Comparison of ENCODE assay signal across 18 cellular contexts in the genomic region with DNA sequence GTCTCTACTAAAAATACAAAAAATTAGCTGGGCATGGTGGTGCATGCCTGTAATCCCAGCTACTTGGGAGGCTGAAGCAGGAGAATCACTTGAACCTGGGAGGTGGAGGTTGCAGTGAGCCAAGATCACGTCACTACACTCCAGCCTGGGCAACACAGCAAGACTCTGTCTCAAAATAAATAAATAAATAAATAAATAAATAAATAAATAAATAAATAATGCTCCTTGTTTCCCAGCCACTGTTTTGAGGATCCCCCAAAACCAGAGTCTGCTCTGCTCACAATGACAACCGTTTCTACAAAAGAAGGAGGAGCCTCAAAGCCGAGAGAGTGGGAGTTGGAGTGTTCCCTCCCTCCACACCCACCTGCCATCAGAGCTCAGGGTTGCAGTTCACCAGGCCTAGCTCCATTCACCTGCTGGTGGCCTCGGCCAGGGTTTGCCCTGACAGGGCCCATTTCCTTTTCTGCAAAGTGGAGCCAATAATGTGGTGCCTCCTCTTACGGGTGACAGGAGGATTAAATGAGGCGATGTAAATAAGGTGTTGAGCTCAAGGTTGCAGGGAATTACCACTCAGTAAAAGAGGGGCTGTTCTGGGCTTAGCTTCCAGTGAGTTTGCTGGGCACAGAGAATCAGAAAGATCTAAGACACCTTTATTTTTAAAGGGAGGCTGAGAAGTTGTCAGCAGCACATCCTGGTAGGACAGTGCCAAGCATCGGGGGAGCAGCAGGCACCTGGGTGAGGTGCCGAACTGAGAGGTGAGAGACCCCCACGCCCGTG. TPM values are rescaled to one million over a fixed set of nuclear protein-coding genes. Genes with fewer than 3 reads are reported as not detected.
DNase-seq lines count a peak whose midpoint lies in the region; ATAC-seq, FAIRE-seq and TF ChIP-seq lines count a peak whose summit lies in the region.
"Had no signal": no experiment of that assay in that cellular context is flagged by ENCODE, and none has a peak within 500 bp of the region (broad histone marks: within the 10 kb centered on the region; RNA-seq: fewer than 3 reads in every experiment).

No MANE protein-coding gene starts in this region.

- CTCF ChIA-PET in activated CD4-positive, alpha-beta memory T cell treated with anti-CD3 and anti-CD28 coated beads, Interleukin-2, amount 10 ng/mL, durations not matched to agents 7 days and 5 days (lab: Charles Lee): no interaction called here
- CTCF ChIA-PET in activated CD4-positive, alpha-beta memory T cell treated with anti-CD3 and anti-CD28 coated beads for 36 hours (lab: Charles Lee): interaction anchor here (0.6 kb wide), 1 partner anchor 30 kb away, joined by 3 read pairs; no protein-coding TSS in a partner anchor
- CTCF ChIA-PET in endothelial cell of umbilical vein (lab: Charles Lee): interaction anchor here (0.8 to 2.7 kb wide), 7 partner anchors 11 to 156 kb away, joined by 3 to 10 read pairs (median 3); a partner anchor contains a TSS

- peaks cover 38% of the 10 kb centered on the region for H3K4me1 ChIP-seq in OCI-LY1 (ENCODE audit: insufficient read depth, low read length, severe bottlenecking)
- peaks cover 38% of the 10 kb centered on the region for H3K4me1 ChIP-seq in endothelial cell of umbilical vein (ENCODE audit: control insufficient read depth, extremely low read depth, insufficient read depth, low read length)
- peaks cover 0 to 36% (median 19%) of the 10 kb centered on the region in 6 donors for H3K4me1 ChIP-seq in spleen

- no peaks in the 10 kb centered on the region for H3K36me3 ChIP-seq in OCI-LY1 (ENCODE audit: insufficient read depth, low read length)
- H3K36me3 ChIP-seq in endothelial cell of umbilical vein (ENCODE audit: control insufficient read depth in 2 of 2, extremely low read depth in 1 of 2, insufficient read depth in 2 of 2, low read length in 2 of 2): no peaks in the 10 kb centered on the region
- no peaks in the 10 kb centered on the region for H3K36me3 ChIP-seq in spleen
- H3K36me3 ChIP-seq: Peyer's patch had no signal

- no TSS peak for BruUV-seq in endothelial cell of umbilical vein (replicated peaks; lab: Mats Ljungman, UMichigan)

- 80 to 93% (median 86%) methylated on average over 10 of the region's 10 CpGs for WGBS in spleen, 5 donors

- H3K4me1 Mint-ChIP-seq in activated CD4-positive, alpha-beta memory T cell treated with anti-CD3 and anti-CD28 coated beads, Interleukin-2, amount 10 ng/mL, durations not matched to agents 7 days and 5 days: peaks cover 32% of the 10 kb centered on the region
- H3K4me1 Mint-ChIP-seq in activated CD4-positive, alpha-beta memory T cell treated with anti-CD3 and anti-CD28 coated beads for 36 hours (ENCODE audit: low read depth): peaks cover 16% of the 10 kb centered on the region

- no peaks in the 10 kb centered on the region for H3K9me2 ChIP-seq in OCI-LY1 (ENCODE audit: low read depth, low read length)

- no peak overlapping the region for H3K4me3 Mint-ChIP-seq in activated CD4-positive, alpha-beta memory T cell treated with anti-CD3 and anti-CD28 coated beads, Interleukin-2, amount 10 ng/mL, durations not matched to agents 7 days and 5 days
- H3K4me3 Mint-ChIP-seq in activated CD4-positive, alpha-beta memory T cell treated with anti-CD3 and anti-CD28 coated beads for 36 hours: no peak overlapping the region

- H4K20me1 ChIP-seq in OCI-LY1 (ENCODE audit: insufficient read depth, low read length): no peaks in the 10 kb centered on the region
- no peaks in the 10 kb centered on the region for H4K20me1 ChIP-seq in endothelial cell of umbilical vein (replicated peaks; ENCODE audit: control insufficient read depth, extremely low read depth, insufficient read depth, low read length)

- no peaks in the 10 kb centered on the region for H3K9me3 Mint-ChIP-seq in activated CD4-positive, alpha-beta memory T cell treated with anti-CD3 and anti-CD28 coated beads, Interleukin-2, amount 10 ng/mL, durations not matched to agents 7 days and 5 days
- H3K9me3 Mint-ChIP-seq in activated CD4-positive, alpha-beta memory T cell treated with anti-CD3 and anti-CD28 coated beads for 36 hours: no peaks in the 10 kb centered on the region
- H3K9me3 Mint-ChIP-seq: activated T-helper 17 cell treated with anti-CD3 and anti-CD28 coated beads, Interleukin-2, amount 50 U/mL, for 72 hours had no signal

- FAIRE-seq in endothelial cell of umbilical vein (lab: Jason Lieb, UNC): no peak
- FAIRE-seq: endometrium, GM12891, TTC549 had no signal

- H3K4me3 ChIP-seq in OCI-LY1 (ENCODE audit: low read depth, low read length, poor library complexity, severe bottlenecking) (no peak overlapping the region), endothelial cell of umbilical vein (replicated peaks in 1 of 3; ENCODE audit: insufficient read depth in 1 of 3, low read depth in 1 of 3, low read length in 3 of 3) (no peak overlapping the region), spleen (no peak overlapping the region)
- H3K4me3 ChIP-seq: Peyer's patch had no signal

- H3K9ac ChIP-seq in OCI-LY1 (ENCODE audit: low read length): no peak overlapping the region
- H3K9ac ChIP-seq in endothelial cell of umbilical vein (replicated peaks; ENCODE audit: extremely low read depth, insufficient read depth, low read length): no peak overlapping the region

- TF ChIP-seq CTCF in OCI-LY1 (IDR thresholded peaks at IDR 0.05; ENCODE audit: low read length) (no peak), endothelial cell of umbilical vein (IDR thresholded peaks at IDR 0.05; ENCODE audit: extremely low read depth in 1 of 2, insufficient read depth in 1 of 2, low read depth in 1 of 2, low read length in 2 of 2) (no peak), spleen (IDR thresholded peaks at IDR 0.05 in 8 of 11, conservative IDR thresholded peaks at IDR 0.05 in 3 of 11) (no peak)

- H3K9me3 ChIP-seq in OCI-LY1 (ENCODE audit: low read length) (no peaks in the 10 kb centered on the region), endothelial cell of umbilical vein (replicated peaks; ENCODE audit: control insufficient read depth, insufficient read depth, low read length) (no peaks in the 10 kb centered on the region), spleen (no peaks in the 10 kb centered on the region)
- H3K9me3 ChIP-seq: Peyer's patch had no signal

- H3K27ac Mint-ChIP-seq in activated CD4-positive, alpha-beta memory T cell treated with anti-CD3 and anti-CD28 coated beads, Interleukin-2, amount 10 ng/mL, durations not matched to agents 7 days and 5 days: no peak overlapping the region
- H3K27ac Mint-ChIP-seq in activated CD4-positive, alpha-beta memory T cell treated with anti-CD3 and anti-CD28 coated beads for 36 hours: no peak overlapping the region
- H3K27ac Mint-ChIP-seq: activated T-helper 17 cell treated with anti-CD3 and anti-CD28 coated beads, Interleukin-2, amount 50 U/mL, for 72 hours had no signal

- H3K27me3 ChIP-seq in OCI-LY1 (ENCODE audit: insufficient read depth, low read length) (no peaks in the 10 kb centered on the region), endothelial cell of umbilical vein (ENCODE audit: control insufficient read depth in 2 of 2, insufficient read depth in 2 of 2, low read length in 2 of 2) (no peaks in the 10 kb centered on the region), spleen (replicated peaks in 1 of 7) (peaks cover 0 to 35% (median 3%) of the 10 kb centered on the region in 7 donors)
- H3K27me3 ChIP-seq: Peyer's patch had no signal

- POLR2A ChIA-PET in activated CD4-positive, alpha-beta memory T cell treated with anti-CD3 and anti-CD28 coated beads, Interleukin-2, amount 10 ng/mL, durations not matched to agents 7 days and 5 days (lab: Charles Lee): no interaction called here
- POLR2A ChIA-PET in activated CD4-positive, alpha-beta memory T cell treated with anti-CD3 and anti-CD28 coated beads for 36 hours (lab: Charles Lee): no interaction called here
- POLR2A ChIA-PET in endothelial cell of umbilical vein (lab: Charles Lee): no interaction called here

- intact Hi-C loops in activated CD4-positive, alpha-beta memory T cell treated with anti-CD3 and anti-CD28 coated beads for 36 hours (cut with micrococcal nuclease): no loop called here
- intact Hi-C loops in endothelial cell of umbilical vein (cut with micrococcal nuclease) (loop anchor here (10.0 kb wide), 1 partner anchor 186 kb away; no protein-coding TSS in a partner anchor), spleen (cut with DNase I; ENCODE audit: low total_unique reads) (no loop called here)

- H3K79me2 ChIP-seq in OCI-LY1 (ENCODE audit: insufficient read depth, low read length) (no peaks in the 10 kb centered on the region), endothelial cell of umbilical vein (ENCODE audit: control insufficient read depth, insufficient read depth, low read length) (no peaks in the 10 kb centered on the region)

- H3K27ac ChIP-seq in OCI-LY1 (ENCODE audit: low read depth, low read length, poor library complexity, severe bottlenecking) (peak overlapping the region; percentile 80), endothelial cell of umbilical vein (ENCODE audit: insufficient read depth, low read depth, low read length) (peak overlapping the region; percentile 84), spleen (no peak overlapping the region)
- H3K27ac ChIP-seq: Peyer's patch had no signal

- H2AFZ ChIP-seq in OCI-LY1 (ENCODE audit: low read length) (no peak overlapping the region), endothelial cell of umbilical vein (ENCODE audit: low read depth, low read length) (no peak overlapping the region)

- dilution Hi-C loops in endothelial cell of umbilical vein (cut with MboI; ENCODE audit: extremely low pct_ligation_motif_present, low sequenced_read_pairs): no loop called here

- H3K36me3 Mint-ChIP-seq in activated CD4-positive, alpha-beta memory T cell treated with anti-CD3 and anti-CD28 coated beads, Interleukin-2, amount 10 ng/mL, durations not matched to agents 7 days and 5 days (ENCODE audit: low read depth): no peaks in the 10 kb centered on the region
- H3K36me3 Mint-ChIP-seq in activated CD4-positive, alpha-beta memory T cell treated with anti-CD3 and anti-CD28 coated beads for 36 hours: no peaks in the 10 kb centered on the region

- no peaks in the 10 kb centered on the region for H3K9me1 ChIP-seq in endothelial cell of umbilical vein (replicated peaks; ENCODE audit: control insufficient read depth, extremely low read depth, insufficient read depth, low read length)

- ATAC-seq in stimulated activated naive CD8-positive, alpha-beta T cell treated with anti-CD3 and anti-CD28 coated beads, Interleukin-15, Interleukin-2, amounts not matched to agents 100 U/mL and 50 U/mL, for 24 hours: no peak
- ATAC-seq: activated T-helper 17 cell treated with anti-CD3 and anti-CD28 coated beads, Interleukin-2, amount 50 U/mL, for 72 hours; sciatic nerve had no signal

- TF ChIP-seq POLR2A in endothelial cell of umbilical vein (IDR thresholded peaks at IDR 0.05; ENCODE audit: low read depth, low read length) (no peak), spleen (IDR thresholded peaks at IDR 0.05) (no peak)

- H3K27me3 Mint-ChIP-seq in activated CD4-positive, alpha-beta memory T cell treated with anti-CD3 and anti-CD28 coated beads, Interleukin-2, amount 10 ng/mL, durations not matched to agents 7 days and 5 days: peaks cover 48% of the 10 kb centered on the region
- peaks cover 30% of the 10 kb centered on the region for H3K27me3 Mint-ChIP-seq in activated CD4-positive, alpha-beta memory T cell treated with anti-CD3 and anti-CD28 coated beads for 36 hours

- H3F3A ChIP-seq in OCI-LY1 (ENCODE audit: insufficient read depth, low read length): no peaks in the 10 kb centered on the region

- DNase-seq in activated CD4-positive, alpha-beta memory T cell treated with anti-CD3 and anti-CD28 coated beads, Interleukin-2, amount 10 ng/mL, durations not matched to agents 7 days and 5 days: peak; percentile 5
- DNase-seq in activated CD4-positive, alpha-beta memory T cell treated with anti-CD3 and anti-CD28 coated beads for 36 hours: no peak
- no peak for DNase-seq in endothelial cell of umbilical vein (ENCODE audit: low read depth, low spot score)
- DNase-seq in spleen: peak; percentile 29
- DNase-seq in stimulated activated naive CD8-positive, alpha-beta T cell treated with anti-CD3 and anti-CD28 coated beads, Interleukin-15, Interleukin-2, amounts not matched to agents 100 U/mL and 50 U/mL, for 24 hours: no peak
- no peak for DNase-seq in anterior cingulate cortex (lab: John Stamatoyannopoulos, UW)
- no peak for DNase-seq in foreskin melanocyte
- DNase-seq: foreskin fibroblast; GF-D8; nucleus accumbens; stimulated activated CD4-positive, alpha-beta T cell treated with anti-CD3 and anti-CD28 coated beads, Interleukin-2, amount 100 ng/mL, for 24 hours had no signal

- H3K4me2 ChIP-seq in OCI-LY1 (ENCODE audit: low read length) (no peak overlapping the region), endothelial cell of umbilical vein (ENCODE audit: insufficient read depth, low read length) (no peak overlapping the region)

RNA-seq across cellular contexts. Expression of a gene that starts 25.5 kb away (rescaled TPM):
- under 1 TPM; 0.18 to 0.20 TPM for total RNA-seq in activated CD4-positive, alpha-beta memory T cell treated with anti-CD3 and anti-CD28 coated beads, Interleukin-2, amount 10 ng/mL, durations not matched to agents 7 days and 5 days
- under 1 TPM; 0.12 to 0.31 TPM for total RNA-seq in activated CD4-positive, alpha-beta memory T cell treated with anti-CD3 and anti-CD28 coated beads for 36 hours
- total RNA-seq in endothelial cell of umbilical vein (3.8 and 6.3 TPM in 2 replicates), spleen (1 to 10 TPM; 1.0 to 5.1 (median 2.1) TPM)
- polyA plus RNA-seq in endothelial cell of umbilical vein (0.92 and 1.6 TPM in 2 replicates), spleen (under 1 TPM; 0.52 to 0.77 (median 0.76) TPM)
- polyA plus RNA-seq in endothelial cell of umbilical vein (2011; cell fraction: cytosol; rRNA removed): 0.96 and 1.5 TPM in 2 replicates
- 1.5 and 1.8 TPM in 2 replicates for polyA plus RNA-seq in endothelial cell of umbilical vein (2011; cell fraction: nucleus; rRNA removed)
- polyA plus RNA-seq in endothelial cell of umbilical vein (2012): 1.4 and 1.6 TPM in 2 replicates
- 0.98 and 1.4 TPM in 2 replicates for polyA minus RNA-seq in endothelial cell of umbilical vein
- polyA minus RNA-seq in endothelial cell of umbilical vein (2011; cell fraction: cytosol; rRNA and poly(A)+ RNA removed): 2.0 TPM
- 1.2 and 4.2 TPM in 2 replicates for polyA minus RNA-seq in endothelial cell of umbilical vein (2011; cell fraction: nucleus; rRNA and poly(A)+ RNA removed)

Comparison
In these comparisons a context has a peak if more than half of its experiments do, and no peak if none do; other contexts are left out.
1. DNase-seq: peak in activated CD4-positive, alpha-beta memory T cell treated with anti-CD3 and anti-CD28 coated beads, Interleukin-2, amount 10 ng/mL, durations not matched to agents 7 days and 5 days (single experiment) and spleen (single experiment); none in activated CD4-positive, alpha-beta memory T cell treated with anti-CD3 and anti-CD28 coated beads for 36 hours (single experiment), endothelial cell of umbilical vein (single experiment), stimulated activated naive CD8-positive, alpha-beta T cell treated with anti-CD3 and anti-CD28 coated beads, Interleukin-15, Interleukin-2, amounts not matched to agents 100 U/mL and 50 U/mL, for 24 hours (single experiment), anterior cingulate cortex (0 of 58) and foreskin melanocyte (single experiment).
2. H3K27ac ChIP-seq: peak in OCI-LY1 (single experiment) and endothelial cell of umbilical vein (single experiment); none in spleen (0 of 8).